In genomic region chr7:80558116-80558515, GRCh38 we compare ENCODE assay signal across 37 cellular contexts. TPM values are rescaled to one million over a fixed set of nuclear protein-coding genes. Genes with fewer than 3 reads are reported as not detected.
"Had no signal": no experiment of that assay in that cellular context is flagged by ENCODE, and none has a peak within 500 bp of the region (broad histone marks: within the 10 kb centered on the region; RNA-seq: fewer than 3 reads in every experiment).

No MANE protein-coding gene starts in this region.

- H3K4me3 ChIP-seq: MG63 had no signal

- H3K36me3 ChIP-seq: MG63 had no signal

- H3K27me3 ChIP-seq: MG63 had no signal

- DNase-seq: Karpas-422, Kasumi-1, MG63, MM.1S, MV-4-11, NCI-H1048, NCI-H1092, NCI-H1092 treated with DMSO at 0.1 percent for 48 hours, NCI-H1105, NCI-H1105 treated with DMSO at 0.1 percent for 48 hours, NCI-H1417, NCI-H1417 treated with DMSO at 0.1 percent for 48 hours, NCI-H1436, NCI-H1436 treated with DMSO at 0.1 percent for 48 hours, NCI-H146, NCI-H1694, NCI-H1694 treated with DMSO at 0.1 percent for 48 hours, NCI-H187, NCI-H187 treated with DMSO at 0.1 percent for 48 hours, NCI-H1930, NCI-H2029, NCI-H2029 treated with DMSO at 0.1 percent for 48 hours, NCI-H2081, NCI-H2081 treated with DMSO at 0.1 percent for 48 hours, NCI-H2107, NCI-H2171, NCI-H2171 treated with DMSO at 0.1 percent for 48 hours, NCI-H2227 treated with DMSO at 0.1 percent for 48 hours, NCI-H226, NCI-H345, NCI-H446, NCI-H446 treated with DMSO at 0.1 percent for 48 hours, NCI-H510A, NCI-H510A treated with DMSO at 0.1 percent for 48 hours had no signal

RNA-seq across cellular contexts. Expression of gene GNAT3, which starts 46.3 kb away (rescaled TPM):
- total RNA-seq: LHCN-M2, MCF 10A, NCI-H460 had no signal
